ENCODE assay signal across 6 cellular contexts in the genomic region with DNA sequence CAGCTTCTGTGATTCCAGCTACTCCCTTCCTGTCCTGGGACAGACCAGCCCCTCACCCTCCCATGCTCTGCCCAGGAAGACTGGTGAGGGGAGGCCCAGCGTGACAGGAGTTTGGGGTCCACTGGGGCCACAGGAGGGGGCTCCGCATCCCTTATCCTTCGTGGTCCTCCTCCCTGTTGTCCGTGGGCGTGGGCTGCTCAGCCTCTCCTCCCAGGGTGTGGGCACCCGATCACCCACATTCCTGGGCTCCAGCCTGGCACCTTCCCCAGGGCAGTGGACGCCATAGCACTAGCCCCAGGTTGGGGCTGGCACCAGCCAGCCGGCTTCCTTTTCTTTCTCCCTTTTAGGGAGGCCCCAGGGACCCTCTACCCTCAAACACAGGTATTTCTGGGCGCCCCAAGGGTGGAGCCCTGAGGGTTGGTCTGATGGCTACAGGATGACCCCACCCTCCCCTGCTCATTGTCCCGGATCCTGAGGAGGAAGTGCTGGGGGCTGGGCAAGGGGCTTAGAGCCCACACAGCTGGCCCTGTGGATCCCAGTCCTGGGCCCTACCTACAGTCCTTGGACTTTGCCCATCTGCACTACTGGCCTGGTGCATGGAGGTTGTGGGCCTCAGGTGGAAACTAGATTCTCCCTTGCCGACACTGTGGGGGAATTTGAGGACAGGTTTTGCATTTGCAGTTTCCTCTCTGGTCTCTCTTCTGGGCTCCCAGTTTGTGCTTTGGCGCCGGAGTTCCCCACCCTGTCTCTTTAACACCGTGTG. TPM values are rescaled to one million over a fixed set of nuclear protein-coding genes. Genes with fewer than 3 reads are reported as not detected.
DNase-seq lines count a peak whose midpoint lies in the region; TF ChIP-seq lines count a peak whose summit lies in the region.

No MANE protein-coding gene starts in this region.

- peak overlapping the region; percentile 41 for H3K27ac ChIP-seq in osteoblast (ENCODE audit: low read depth, low read length)

- H3K4me3 ChIP-seq in cardiac fibroblast (replicated peaks in 1 of 2; ENCODE audit: low read depth in 2 of 2, low read length in 2 of 2) (peak overlapping the region; percentile 93 to 97), osteoblast (ENCODE audit: insufficient read depth, low read length) (peak overlapping the region; percentile 96)

- peaks cover 24% of the 10 kb centered on the region for H4K20me1 ChIP-seq in osteoblast (ENCODE audit: insufficient read depth, low read length)

- H3K79me2 ChIP-seq in osteoblast (ENCODE audit: insufficient read depth, low read length), result peaks cover 31% of the 10 kb centered on the region

- peak overlapping the region; percentile 59 for H2AFZ ChIP-seq in osteoblast (ENCODE audit: low read length)

- H3K27me3 ChIP-seq in osteoblast (ENCODE audit: insufficient read depth, low read length), result no peaks in the 10 kb centered on the region

- H3K36me3 ChIP-seq in osteoblast (ENCODE audit: insufficient read depth, low read length), result peaks cover 25% of the 10 kb centered on the region

- H3K9me3 ChIP-seq in osteoblast (ENCODE audit: low read depth, low read length), result no peaks in the 10 kb centered on the region

- DNase-seq in HT-29 (ENCODE audit: low spot score) (peak; percentile 8), cardiac fibroblast (ENCODE audit: low read depth in 2 of 2) (no peak), osteoblast (ENCODE audit: insufficient read length, low spot score, missing footprints) (peak; percentile 91), ecto neural progenitor cell (ENCODE audit: low spot score) (no peak), CD1c-positive myeloid dendritic cell (ENCODE audit: extremely low spot score) (no peak)
- DNase-seq in activated CD4-positive, alpha-beta T cell treated with anti-CD3 and anti-CD28 coated beads, Interleukin-2, amount 50 U/mL, for 4 hours, result no peak

- TF ChIP-seq CTCF in cardiac fibroblast (IDR thresholded peaks at IDR 0.05; ENCODE audit: low read depth, low read length), result no peak
- no peak for TF ChIP-seq CTCF in osteoblast (IDR thresholded peaks at IDR 0.05; ENCODE audit: extremely low read depth, low read depth, low read length)

- peaks cover 24% of the 10 kb centered on the region for H3K4me1 ChIP-seq in osteoblast (ENCODE audit: insufficient read depth, low read length)

- peak overlapping the region; percentile 94 for H3K4me2 ChIP-seq in osteoblast (ENCODE audit: insufficient read depth, low read length)

RNA-seq across cellular contexts. Expression of gene KIF1C, which starts 1.1 kb away (rescaled TPM):
- total RNA-seq in HT-29 (2014; rRNA removed; shearing (Covaris generic)), result 75.3 and 83.6 TPM in 2 replicates
- 54.6 and 54.8 TPM in 2 replicates for total RNA-seq in osteoblast

RNA-seq across cellular contexts. Expression of gene INCA1, which starts 1.5 kb away (rescaled TPM):
- total RNA-seq in HT-29 (2014; rRNA removed; shearing (Covaris generic)), result 0.13 and 0.81 TPM in 2 replicates
- total RNA-seq in osteoblast, result 0.29 and 0.36 TPM in 2 replicates

RNA-seq across cellular contexts. Expression of gene CAMTA2, which starts 11.4 kb away (rescaled TPM):
- 3.2 and 7.3 TPM in 2 replicates for total RNA-seq in HT-29 (2014; rRNA removed; shearing (Covaris generic))
- total RNA-seq in osteoblast, result 14.7 and 19.2 TPM in 2 replicates

RNA-seq across cellular contexts. Expression of gene SPAG7, which starts 31.2 kb away (rescaled TPM):
- 20.0 and 25.7 TPM in 2 replicates for total RNA-seq in HT-29 (2014; rRNA removed; shearing (Covaris generic))
- 34.0 and 39.8 TPM in 2 replicates for total RNA-seq in osteoblast

RNA-seq across cellular contexts. Expression of gene SLC52A1, which starts 36.4 kb away (rescaled TPM):
- not detected in 2 replicates for total RNA-seq in HT-29 (2014; rRNA removed; shearing (Covaris generic))
- total RNA-seq in osteoblast, result not detected in 2 replicates

Comparison
In these comparisons a context has a peak if more than half of its experiments do, and no peak if none do; other contexts are left out.
1. DNase-seq: peak in HT-29 (single experiment) and osteoblast (single experiment); none in cardiac fibroblast (0 of 2), ecto neural progenitor cell (single experiment), CD1c-positive myeloid dendritic cell (single experiment) and activated CD4-positive, alpha-beta T cell treated with anti-CD3 and anti-CD28 coated beads, Interleukin-2, amount 50 U/mL, for 4 hours (0 of 2).